In genomic region chr10:91328320-91328984, GRCh38 we compare ENCODE assay signal across 26 cellular contexts.
"Had no signal": no experiment of that assay in that cellular context is flagged by ENCODE, and none has a peak within 500 bp of the region (broad histone marks: within the 10 kb centered on the region; RNA-seq: fewer than 3 reads in every experiment).

No MANE protein-coding gene starts in this region.

- H3K9me3 ChIP-seq: lower lobe of right lung, neutrophil, thyroid gland, vagina had no signal

- ATAC-seq: left ventricle myocardium superior; lower lobe of right lung; natural killer cell; sciatic nerve; stimulated activated effector memory CD8-positive, alpha-beta T cell treated with anti-CD3 and anti-CD28 coated beads, Interleukin-12 subunit alpha, Interleukin-12 subunit beta, amount 100 ng/mL, for 72 hours had no signal

- H3K4me3 Mint-ChIP-seq: immature natural killer cell; natural killer cell; neural crest cell; stimulated activated effector memory CD8-positive, alpha-beta T cell treated with anti-CD3 and anti-CD28 coated beads, Interleukin-12 subunit alpha, Interleukin-12 subunit beta, amount 100 ng/mL, for 72 hours had no signal

- H3K27me3 ChIP-seq: dorsolateral prefrontal cortex, esophagus muscularis mucosa, neutrophil, stomach, thyroid gland, vagina had no signal

- H3K9ac ChIP-seq: parathyroid adenoma had no signal

- H3K4me1 ChIP-seq: esophagus muscularis mucosa, lower lobe of right lung, parathyroid adenoma, stomach, thyroid gland, vagina had no signal

- H2AFZ ChIP-seq: parathyroid adenoma had no signal

- H3K4me1 Mint-ChIP-seq: immature natural killer cell; natural killer cell; neural crest cell; stimulated activated effector memory CD8-positive, alpha-beta T cell treated with anti-CD3 and anti-CD28 coated beads, Interleukin-12 subunit alpha, Interleukin-12 subunit beta, amount 100 ng/mL, for 72 hours had no signal

- H3K9me3 Mint-ChIP-seq: stimulated activated effector memory CD8-positive, alpha-beta T cell treated with anti-CD3 and anti-CD28 coated beads, Interleukin-12 subunit alpha, Interleukin-12 subunit beta, amount 100 ng/mL, for 72 hours had no signal

- FAIRE-seq: colon, frontal cortex had no signal

- H3K27ac Mint-ChIP-seq: immature natural killer cell; natural killer cell; progenitor cell of endocrine pancreas; stimulated activated effector memory CD8-positive, alpha-beta T cell treated with anti-CD3 and anti-CD28 coated beads, Interleukin-12 subunit alpha, Interleukin-12 subunit beta, amount 100 ng/mL, for 72 hours had no signal

- H3K4me3 ChIP-seq: dorsolateral prefrontal cortex, esophagus muscularis mucosa, lower lobe of right lung, stomach, thyroid gland, vagina had no signal

- H3K36me3 Mint-ChIP-seq: immature natural killer cell; natural killer cell; stimulated activated effector memory CD8-positive, alpha-beta T cell treated with anti-CD3 and anti-CD28 coated beads, Interleukin-12 subunit alpha, Interleukin-12 subunit beta, amount 100 ng/mL, for 72 hours had no signal

- H3K27ac ChIP-seq: dorsolateral prefrontal cortex, epithelial cell of prostate, esophagus muscularis mucosa, lower lobe of right lung, neutrophil, parathyroid adenoma, stomach, thyroid gland, vagina had no signal

- H3K36me3 ChIP-seq: esophagus muscularis mucosa, lower lobe of right lung, neutrophil, stomach, thyroid gland, vagina had no signal

- H3K79me2 ChIP-seq: parathyroid adenoma had no signal

- DNase-seq: dorsolateral prefrontal cortex; effector CD4-positive, alpha-beta T cell; hypothalamus; immature natural killer cell; islet precursor cell; kidney glomerular epithelial cell; left ventricle myocardium superior; lower lobe of right lung; natural killer cell; stimulated activated CD4-positive, alpha-beta T cell treated with anti-CD3 and anti-CD28 coated beads, Interleukin-2, amount 100 ng/mL, for 24 hours; stimulated activated CD4-positive, alpha-beta T cell treated with anti-CD3 and anti-CD28 coated beads, Interleukin-4, amount 100 ng/mL, for 24 hours; stimulated activated naive CD4-positive, alpha-beta T cell treated with Interleukin-2 at 50 U/mL for 16 hours; stomach; thyroid gland; trophoblast cell had no signal
